ENCODE assay signal across 1 cellular context in genomic region chr19:37564624-37565369, GRCh38.
A peak's percentile ranks its signal among the peaks of the same experiment; 100 is the strongest.
TF ChIP-seq lines count a peak whose summit lies in the region.

No MANE protein-coding gene starts in this region.

TF ChIP-seq in H1, 55 proteins besides CTCF, POLR2A, EP300 and RAD21:
- TF ChIP-seq GABPA (IDR thresholded peaks at IDR 0.05; ENCODE audit: borderline replicate concordance, insufficient read depth, low read length) (no peak), HDAC6 (IDR thresholded peaks at IDR 0.05; ENCODE audit: low read depth, low read length) (no peak), SP2 (IDR thresholded peaks at IDR 0.05; ENCODE audit: low read length) (no peak), ZNF274 (IDR thresholded peaks at IDR 0.05; ENCODE audit: borderline replicate concordance, extremely low read depth, low read length) (peak; percentile 91), HDAC2 (IDR thresholded peaks at IDR 0.05; ENCODE audit: borderline replicate concordance in 1 of 2, low read depth in 2 of 2, low read length in 2 of 2) (no peak), SIN3A (conservative IDR thresholded peaks at IDR 0.05 in 1 of 2, IDR thresholded peaks at IDR 0.05 in 1 of 2; ENCODE audit: low read depth in 1 of 2, low read length in 2 of 2) (no peak), JUN (IDR thresholded peaks at IDR 0.05; ENCODE audit: low read depth, low read length) (no peak), TEAD4 (IDR thresholded peaks at IDR 0.05; ENCODE audit: low read depth, low read length) (no peak)
